Comparison of ENCODE assay signal across 35 cellular contexts in genomic region chr9:107660976-107661375, GRCh38.
"Had no signal": no experiment of that assay in that cellular context is flagged by ENCODE, and none has a peak within 500 bp of the region (broad histone marks: within the 10 kb centered on the region; RNA-seq: fewer than 3 reads in every experiment).

No MANE protein-coding gene starts in this region.

- H3K27me3 ChIP-seq: MG63 had no signal

- H3K36me3 ChIP-seq: MG63 had no signal

- H3K4me3 ChIP-seq: MG63 had no signal

- DNase-seq: Karpas-422, Kasumi-1, MG63, MM.1S, MV-4-11, NCI-H1048, NCI-H1092, NCI-H1092 treated with DMSO at 0.1 percent for 48 hours, NCI-H1105, NCI-H1105 treated with DMSO at 0.1 percent for 48 hours, NCI-H1417, NCI-H1417 treated with DMSO at 0.1 percent for 48 hours, NCI-H1436, NCI-H1436 treated with DMSO at 0.1 percent for 48 hours, NCI-H146, NCI-H1694, NCI-H1694 treated with DMSO at 0.1 percent for 48 hours, NCI-H187, NCI-H187 treated with DMSO at 0.1 percent for 48 hours, NCI-H1930, NCI-H2029, NCI-H2029 treated with DMSO at 0.1 percent for 48 hours, NCI-H2081, NCI-H2081 treated with DMSO at 0.1 percent for 48 hours, NCI-H2107, NCI-H2171, NCI-H2171 treated with DMSO at 0.1 percent for 48 hours, NCI-H2227 treated with DMSO at 0.1 percent for 48 hours, NCI-H226, NCI-H345, NCI-H446, NCI-H446 treated with DMSO at 0.1 percent for 48 hours, NCI-H510A, NCI-H510A treated with DMSO at 0.1 percent for 48 hours, NCI-H524 had no signal
